ENCODE assay signal across 26 cellular contexts in the genomic region with DNA sequence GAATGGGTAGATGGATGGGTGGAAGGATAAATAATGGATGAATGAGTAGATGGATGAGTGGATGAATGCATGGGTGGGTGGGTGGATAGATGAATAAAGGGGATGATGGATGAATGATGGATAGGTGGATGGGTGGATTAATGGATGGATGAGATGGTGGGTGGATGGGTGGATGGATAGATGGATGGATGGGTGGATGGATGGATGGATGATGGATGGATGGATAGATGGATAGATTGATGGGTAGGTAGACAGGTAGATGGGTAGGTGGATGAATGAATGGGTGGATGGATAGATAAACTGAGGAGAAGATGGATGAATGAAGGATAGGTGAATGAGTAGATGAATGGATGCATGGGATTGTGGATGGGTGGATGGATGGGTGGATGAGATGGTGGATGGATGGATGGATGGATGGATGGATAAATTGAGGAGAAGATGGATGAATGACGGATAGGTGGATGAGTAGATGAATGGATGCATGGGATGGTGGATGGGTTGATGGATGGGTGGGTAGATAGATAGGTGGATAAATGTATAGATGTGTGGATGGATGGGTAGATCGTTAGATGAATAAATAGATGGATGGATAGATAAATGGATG.
DNase-seq lines count a peak whose midpoint lies in the region; ATAC-seq, FAIRE-seq and TF ChIP-seq lines count a peak whose summit lies in the region.
"Had no signal": no experiment of that assay in that cellular context is flagged by ENCODE, and none has a peak within 500 bp of the region (broad histone marks: within the 10 kb centered on the region; RNA-seq: fewer than 3 reads in every experiment).

No MANE protein-coding gene starts in this region.

- ATAC-seq in IMR-90 (ENCODE audit: low read depth) (no peak), HG02840 (IDR thresholded peaks at IDR 0.05; ENCODE audit: low FRiP score, unreplicated experiment) (no peak)
- ATAC-seq in activated CD4-positive, alpha-beta T cell treated with anti-CD3 and anti-CD28 coated beads for 36 hours: no peak
- ATAC-seq: GM12878 had no signal

- H3K4me3 Mint-ChIP-seq in activated CD4-positive, alpha-beta T cell treated with anti-CD3 and anti-CD28 coated beads for 36 hours: no peak overlapping the region
- H3K4me3 Mint-ChIP-seq: CD14-positive monocyte; CD4-positive, alpha-beta memory T cell; CD4-positive, CD25-positive, alpha-beta regulatory T cell; CD8-positive, alpha-beta memory T cell had no signal

- H4K20me1 ChIP-seq in IMR-90 (ENCODE audit: insufficient read depth, low read length) (no peaks in the 10 kb centered on the region), H1 (replicated peaks in 1 of 2; ENCODE audit: control insufficient read depth in 1 of 2, insufficient read depth in 2 of 2, low read length in 2 of 2) (peaks cover 0 to 7% of the 10 kb centered on the region in 2 experiments)
- H4K20me1 ChIP-seq: BLaER1 had no signal

- no peak for TF ChIP-seq POLR2A in IMR-90 (IDR thresholded peaks at IDR 0.05; ENCODE audit: low read depth, low read length)
- TF ChIP-seq POLR2A in H1 (IDR thresholded peaks at IDR 0.05; ENCODE audit: control extremely low read depth in 1 of 2, low read depth in 2 of 2, low read length in 2 of 2): no peak
- TF ChIP-seq POLR2A in uterus (IDR thresholded peaks at IDR 0.05): no peak

- H3K36me3 ChIP-seq in IMR-90 (ENCODE audit: control insufficient read depth, insufficient read depth, low read length) (no peaks in the 10 kb centered on the region), H1 (ENCODE audit: control insufficient read depth in 2 of 4, insufficient read depth in 4 of 4, low read length in 3 of 4) (no peaks in the 10 kb centered on the region), uterus (no peaks in the 10 kb centered on the region)
- H3K36me3 ChIP-seq: BE2C, BLaER1 had no signal

- no peak for DNase-seq in IMR-90
- no peak for DNase-seq in H1 (ENCODE audit: low read depth in 1 of 2, low spot score in 2 of 2)
- DNase-seq in uterus: no peak
- DNase-seq in activated CD4-positive, alpha-beta T cell treated with anti-CD3 and anti-CD28 coated beads for 36 hours: no peak
- DNase-seq: 8988T; ACHN; BE2C; C1 segment of cervical spinal cord; CD4-positive, alpha-beta memory T cell; CD4-positive, CD25-positive, alpha-beta regulatory T cell; CD8-positive, alpha-beta memory T cell; COR-L47; DMS 273 treated with DMSO at 0.1 percent for 48 hours; DMS153; DMS53; DMS79; DND-41; EL; GDM1 had no signal

- H2AK5ac ChIP-seq in IMR-90 (ENCODE audit: low read depth, low read length) (no peak overlapping the region), H1 (ENCODE audit: low read depth, low read length) (no peak overlapping the region)

- no peaks in the 10 kb centered on the region for H3K9me3 Mint-ChIP-seq in activated CD4-positive, alpha-beta T cell treated with anti-CD3 and anti-CD28 coated beads for 36 hours (ENCODE audit: low read depth)
- H3K9me3 Mint-ChIP-seq: CD14-positive monocyte; CD8-positive, alpha-beta memory T cell had no signal

- FAIRE-seq in H1 (lab: Jason Lieb, UNC): no peak
- FAIRE-seq: A204.1, GM12878, GM12892, GM18507 had no signal

- no peak overlapping the region for H3K4me2 ChIP-seq in IMR-90 (ENCODE audit: low read depth, low read length)
- H3K4me2 ChIP-seq in H1 (ENCODE audit: insufficient read depth in 1 of 2, low read depth in 2 of 2, low read length in 2 of 2): no peak overlapping the region
- H3K4me2 ChIP-seq: BLaER1 had no signal

- TF ChIP-seq EP300 in H1 (IDR thresholded peaks at IDR 0.05; ENCODE audit: borderline replicate concordance in 1 of 2, low read depth in 2 of 2, low read length in 2 of 2): no peak

- H3K4me3 ChIP-seq in IMR-90 (ENCODE audit: insufficient read depth, low read depth, low read length) (no peak overlapping the region), H1 (ENCODE audit: extremely low read depth in 1 of 4, insufficient read depth in 2 of 4, low read depth in 3 of 4, low read length in 4 of 4) (no peak overlapping the region), uterus (no peak overlapping the region)
- H3K4me3 ChIP-seq: BLaER1, GM12878 had no signal

- H3K56ac ChIP-seq in IMR-90 (ENCODE audit: extremely low read depth, insufficient read depth, low read length) (no peak overlapping the region), H1 (replicated peaks; ENCODE audit: insufficient read length, low read depth, low read length) (peak overlapping the region; percentile 82)

- H3K14ac ChIP-seq in IMR-90 (replicated peaks; ENCODE audit: low read depth, low read length) (no peak overlapping the region), H1 (ENCODE audit: insufficient read length) (no peak overlapping the region)

- peaks cover 9% of the 10 kb centered on the region for H3K4me1 ChIP-seq in IMR-90 (ENCODE audit: control insufficient read depth, insufficient read depth, low read length)
- H3K4me1 ChIP-seq in H1 (replicated peaks in 1 of 4; ENCODE audit: control insufficient read depth in 3 of 4, insufficient read depth in 4 of 4, low read length in 3 of 4): peaks cover under 1 to 9% (median 7%) of the 10 kb centered on the region in 4 experiments
- H3K4me1 ChIP-seq in uterus: peaks cover 0 to 6% of the 10 kb centered on the region in 2 donors
- H3K4me1 ChIP-seq: BE2C had no signal

- no peaks in the 10 kb centered on the region for H3K4me1 Mint-ChIP-seq in activated CD4-positive, alpha-beta T cell treated with anti-CD3 and anti-CD28 coated beads for 36 hours
- H3K4me1 Mint-ChIP-seq: CD14-positive monocyte; CD4-positive, alpha-beta memory T cell; CD4-positive, CD25-positive, alpha-beta regulatory T cell; CD8-positive, alpha-beta memory T cell had no signal

- H3K79me1 ChIP-seq in IMR-90 (ENCODE audit: low read depth in 1 of 2, low read length in 2 of 2) (no peaks in the 10 kb centered on the region), H1 (ENCODE audit: low read depth, low read length) (no peaks in the 10 kb centered on the region)

- H3K18ac ChIP-seq in IMR-90 (ENCODE audit: low read depth, low read length): no peak overlapping the region
- no peak overlapping the region for H3K18ac ChIP-seq in H1 (ENCODE audit: extremely low read depth, low read length)

- TF ChIP-seq RAD21 in IMR-90 (IDR thresholded peaks at IDR 0.05; ENCODE audit: low read length): no peak
- TF ChIP-seq RAD21 in H1 (IDR thresholded peaks at IDR 0.05 in 1 of 2, conservative IDR thresholded peaks at IDR 0.05 in 1 of 2; ENCODE audit: low read depth in 2 of 2, low read length in 2 of 2): no peak

- no peaks in the 10 kb centered on the region for H3K27me3 Mint-ChIP-seq in activated CD4-positive, alpha-beta T cell treated with anti-CD3 and anti-CD28 coated beads for 36 hours
- H3K27me3 Mint-ChIP-seq: CD4-positive, alpha-beta memory T cell; CD4-positive, CD25-positive, alpha-beta regulatory T cell; CD8-positive, alpha-beta memory T cell had no signal

- POLR2A ChIA-PET in IMR-90 (lab: Charles Lee; ENCODE audit: unreplicated experiment): no interaction called here
- POLR2A ChIA-PET in H1 (lab: Charles Lee; ENCODE audit: partially characterized antibody): no interaction called here
- POLR2A ChIA-PET in activated CD4-positive, alpha-beta T cell treated with anti-CD3 and anti-CD28 coated beads for 36 hours (lab: Charles Lee): no interaction called here

- H3K27ac Mint-ChIP-seq in activated CD4-positive, alpha-beta T cell treated with anti-CD3 and anti-CD28 coated beads for 36 hours: no peak overlapping the region
- H3K27ac Mint-ChIP-seq: CD14-positive monocyte; CD4-positive, alpha-beta memory T cell; CD4-positive, CD25-positive, alpha-beta regulatory T cell; CD8-positive, alpha-beta memory T cell had no signal

- H3K79me2 ChIP-seq in H1 (ENCODE audit: control insufficient read depth in 1 of 2, insufficient read depth in 2 of 2, low read length in 2 of 2): no peaks in the 10 kb centered on the region

- H4K91ac ChIP-seq in IMR-90 (ENCODE audit: insufficient read depth, low read depth, low read length) (no peak overlapping the region), H1 (replicated peaks; ENCODE audit: insufficient read length, low read length) (no peak overlapping the region)

- H3K9me1 ChIP-seq in IMR-90 (ENCODE audit: insufficient read depth, low read length): peaks cover 15% of the 10 kb centered on the region

- H2AK9ac ChIP-seq in IMR-90 (replicated peaks; ENCODE audit: low read depth, low read length, poor library complexity): no peak overlapping the region

- H4K5ac ChIP-seq in IMR-90 (ENCODE audit: low read depth, low read length) (no peak overlapping the region), H1 (ENCODE audit: insufficient read length, low read depth, low read length) (no peak overlapping the region)

- in situ Hi-C loops in IMR-90 (cut with MboI; ENCODE audit: low sequenced_read_pairs): no loop called here

- no peak overlapping the region for H2BK12ac ChIP-seq in H1 (ENCODE audit: low read depth, low read length)

- H3K23ac ChIP-seq in IMR-90 (ENCODE audit: low read depth, low read length): no peak overlapping the region
- H3K23ac ChIP-seq in H1 (ENCODE audit: insufficient read length): no peak overlapping the region

- TF ChIP-seq CTCF in IMR-90 (conservative IDR thresholded peaks at IDR 0.05; ENCODE audit: low read depth, low read length) (no peak), H1 (IDR thresholded peaks at IDR 0.05; ENCODE audit: control extremely low read depth in 1 of 3, insufficient read depth in 1 of 3, low read depth in 1 of 3, low read length in 3 of 3) (no peak), uterus (IDR thresholded peaks at IDR 0.05) (no peak)

- CTCF ChIA-PET in IMR-90 (lab: Yijun Ruan, JAX) (no interaction called here), H1 (lab: Charles Lee; ENCODE audit: partially characterized antibody) (no interaction called here)
- CTCF ChIA-PET in activated CD4-positive, alpha-beta T cell treated with anti-CD3 and anti-CD28 coated beads for 36 hours (lab: Charles Lee): no interaction called here

- dilution Hi-C loops in IMR-90 (cut with HindIII; ENCODE audit: low sequenced_read_pairs, unreplicated experiment): no loop called here

- 83 to 100% methylated on average over 2 of the region's 2 CpGs for WGBS in IMR-90 (ENCODE audit: extremely low coverage in 2 of 2, insufficient read length in 1 of 2), 2 experiments
- WGBS in H1 (ENCODE audit: extremely low coverage in 1 of 2, insufficient coverage in 1 of 2, insufficient read length in 1 of 2, insufficient replicate concordance in 2 of 2, low coverage in 1 of 2, low lambda C conversion rate in 2 of 2, missing lambda C conversion rate in 1 of 2), 2 experiments: 89 to 100% methylated on average over 2 of the region's 2 CpGs

- H3K4ac ChIP-seq in IMR-90 (ENCODE audit: low read depth, low read length) (no peak overlapping the region), H1 (replicated peaks; ENCODE audit: insufficient read length, low read depth, low read length) (no peak overlapping the region)

- H3K27me3 ChIP-seq in IMR-90 (ENCODE audit: control insufficient read depth, insufficient read depth, low read length) (peaks cover 9% of the 10 kb centered on the region; the same call in 1 of the 2 replicates), H1 (replicated peaks in 1 of 4; ENCODE audit: control insufficient read depth in 3 of 4, extremely low read depth in 1 of 4, insufficient read depth in 3 of 4, low read length in 3 of 4) (no peaks in the 10 kb centered on the region; a peak in 2 of 7 replicates), uterus (no peaks in the 10 kb centered on the region)
- H3K27me3 ChIP-seq: BLaER1 had no signal

- H2BK5ac ChIP-seq in IMR-90 (ENCODE audit: low read depth, low read length, poor library complexity, severe bottlenecking) (peak overlapping the region; percentile 19), H1 (ENCODE audit: low read depth, low read length) (no peak overlapping the region)

- H3K9ac ChIP-seq in IMR-90 (ENCODE audit: low read depth, low read length) (no peak overlapping the region), H1 (replicated peaks in 1 of 4; ENCODE audit: extremely low read depth in 1 of 4, low read depth in 3 of 4, low read length in 3 of 4) (no peak overlapping the region)
- H3K9ac ChIP-seq: BLaER1 had no signal

- no peak overlapping the region for H2AFZ ChIP-seq in IMR-90 (replicated peaks; ENCODE audit: low read length, poor library complexity)
- H2AFZ ChIP-seq in H1 (ENCODE audit: low read length): no peak overlapping the region

- H2BK20ac ChIP-seq in IMR-90 (ENCODE audit: low read depth, low read length): no peak overlapping the region
- no peak overlapping the region for H2BK20ac ChIP-seq in H1 (ENCODE audit: low read length)

- intact Hi-C loops in IMR-90 (cut with micrococcal nuclease) (no loop called here), uterus (cut with DNase I; ENCODE audit: low total_unique reads) (no loop called here)
- intact Hi-C loops in activated CD4-positive, alpha-beta T cell treated with anti-CD3 and anti-CD28 coated beads for 36 hours (cut with DNase I, micrococcal nuclease): no loop called here

- H2BK120ac ChIP-seq in IMR-90 (ENCODE audit: low read depth, low read length) (no peak overlapping the region), H1 (replicated peaks; ENCODE audit: low read depth, low read length) (no peak overlapping the region)

- no TSS peak for BruUV-seq in IMR-90 (replicated peaks; lab: Mats Ljungman, UMichigan)

- peaks cover 12% of the 10 kb centered on the region; the same call in 1 of the 2 replicates for H3K23me2 ChIP-seq in H1 (ENCODE audit: low read depth, low read length)

- H3K27ac ChIP-seq in IMR-90 (ENCODE audit: insufficient read depth, low read length) (no peak overlapping the region), H1 (ENCODE audit: low read depth, low read length) (no peak overlapping the region), uterus (no peak overlapping the region)
- H3K27ac ChIP-seq: BLaER1 had no signal

- no peak overlapping the region for H2BK15ac ChIP-seq in IMR-90 (ENCODE audit: low read depth, low read length)
- no peak overlapping the region; the same call in 1 of the 2 replicates for H2BK15ac ChIP-seq in H1 (ENCODE audit: low read length)

- H3K9me3 ChIP-seq in IMR-90 (ENCODE audit: control insufficient read depth, insufficient read depth, low read length) (no peaks in the 10 kb centered on the region), H1 (ENCODE audit: insufficient read depth in 2 of 2, low read depth in 1 of 2, low read length in 1 of 2) (no peaks in the 10 kb centered on the region), uterus (no peaks in the 10 kb centered on the region)
- H3K9me3 ChIP-seq: BE2C, BLaER1 had no signal

- H4K8ac ChIP-seq in IMR-90 (ENCODE audit: low read depth in 2 of 2, low read length in 2 of 2) (no peak overlapping the region), H1 (ENCODE audit: extremely low read depth, insufficient read depth, low read length) (no peak overlapping the region)

- H3K36me3 Mint-ChIP-seq in activated CD4-positive, alpha-beta T cell treated with anti-CD3 and anti-CD28 coated beads for 36 hours (ENCODE audit: low read depth): no peaks in the 10 kb centered on the region
- H3K36me3 Mint-ChIP-seq: CD14-positive monocyte; CD4-positive, alpha-beta memory T cell; CD4-positive, CD25-positive, alpha-beta regulatory T cell; CD8-positive, alpha-beta memory T cell had no signal
